In the genomic region with DNA sequence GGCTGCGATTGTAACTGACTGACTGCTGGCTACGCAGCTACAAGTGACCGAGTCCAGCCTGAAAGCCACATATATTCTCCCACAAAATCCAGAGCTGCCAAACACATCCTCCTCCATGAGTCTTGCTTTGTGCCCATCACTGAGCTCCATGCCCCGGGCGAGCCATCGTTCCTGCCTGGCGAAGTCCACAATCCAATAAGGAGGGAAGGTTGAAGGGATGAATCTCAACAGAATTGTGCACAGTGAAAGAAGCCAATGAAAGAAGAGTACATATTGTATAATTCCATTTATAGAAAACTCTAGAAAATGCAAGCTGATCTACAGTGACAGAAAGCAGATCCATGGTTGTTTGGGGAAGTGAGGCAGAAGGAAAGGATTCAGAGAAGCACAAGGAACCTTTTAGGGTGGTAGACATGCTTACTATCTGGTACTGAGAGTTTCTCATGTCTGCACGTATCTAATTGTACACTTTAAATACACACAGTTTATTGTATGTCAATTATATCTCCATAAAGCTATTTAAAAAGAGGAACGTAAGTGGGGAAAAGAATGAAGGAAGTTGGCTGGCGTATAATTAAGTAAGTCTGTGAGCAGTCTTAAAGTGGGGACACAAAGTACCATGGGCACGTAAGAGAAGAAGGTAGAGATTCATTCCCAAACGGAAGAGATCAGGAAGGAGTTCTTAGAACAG, we compare ENCODE assay signal across 16 cellular contexts.
DNase-seq lines count a peak whose midpoint lies in the region; ATAC-seq and TF ChIP-seq lines count a peak whose summit lies in the region.
"Had no signal": no experiment of that assay in that cellular context is flagged by ENCODE, and none has a peak within 500 bp of the region (broad histone marks: within the 10 kb centered on the region; RNA-seq: fewer than 3 reads in every experiment).

No MANE protein-coding gene starts in this region.

- H2AFZ ChIP-seq in neuronal stem cell (ENCODE audit: low read length) = peak overlapping the region; percentile 80

- no peak overlapping the region for H3K4me3 ChIP-seq in heart left ventricle
- H3K4me3 ChIP-seq in esophagus muscularis mucosa = no peak overlapping the region
- no peak overlapping the region for H3K4me3 ChIP-seq in neuronal stem cell (ENCODE audit: low read length in 2 of 2)
- no peak overlapping the region for H3K4me3 ChIP-seq in upper lobe of left lung
- H3K4me3 ChIP-seq: A549 had no signal

- ATAC-seq in heart left ventricle = no peak
- ATAC-seq in Right ventricle myocardium inferior = no peak
- no peak for ATAC-seq in upper lobe of left lung (ENCODE audit: low FRiP score in 2 of 2)
- ATAC-seq: A549; activated T-cell treated with anti-CD3 and anti-CD28 coated beads, Interleukin-2, amount 50 U/mL, for 4 hours; effector memory CD8-positive, alpha-beta T cell had no signal

- H3K9ac ChIP-seq in neuronal stem cell (ENCODE audit: low read depth, low read length, poor library complexity) = no peak overlapping the region
- H3K9ac ChIP-seq: KMS-11 had no signal

- H2BK5ac ChIP-seq in neuronal stem cell (ENCODE audit: low read length) = no peak overlapping the region

- no peak overlapping the region for H2BK12ac ChIP-seq in neuronal stem cell (ENCODE audit: low read length)

- TF ChIP-seq EP300 in esophagus muscularis mucosa (IDR thresholded peaks at IDR 0.05) (no peak), upper lobe of left lung (IDR thresholded peaks at IDR 0.05) (peak in 1 of 4 donors; percentile 95)

- H3K36me3 ChIP-seq in heart left ventricle = no peaks in the 10 kb centered on the region
- no peaks in the 10 kb centered on the region for H3K36me3 ChIP-seq in esophagus muscularis mucosa
- H3K36me3 ChIP-seq in neuronal stem cell (replicated peaks in 1 of 2; ENCODE audit: control insufficient read depth in 2 of 2, insufficient read depth in 2 of 2, low read length in 2 of 2) = no peaks in the 10 kb centered on the region
- no peaks in the 10 kb centered on the region for H3K36me3 ChIP-seq in upper lobe of left lung

- H3K9me3 ChIP-seq in heart left ventricle = no peaks in the 10 kb centered on the region
- H3K9me3 ChIP-seq in esophagus muscularis mucosa = no peaks in the 10 kb centered on the region
- no peaks in the 10 kb centered on the region for H3K9me3 ChIP-seq in neuronal stem cell (replicated peaks in 1 of 2; ENCODE audit: control insufficient read depth in 2 of 2, insufficient read depth in 1 of 2, low read depth in 1 of 2, low read length in 2 of 2)
- no peaks in the 10 kb centered on the region for H3K9me3 ChIP-seq in upper lobe of left lung
- H3K9me3 ChIP-seq: A549 had no signal

- H2BK15ac ChIP-seq in neuronal stem cell (ENCODE audit: low read length) = no peak overlapping the region

- no peak overlapping the region for H4K8ac ChIP-seq in neuronal stem cell (ENCODE audit: low read depth, low read length)

- TF ChIP-seq POLR2A in heart left ventricle (IDR thresholded peaks at IDR 0.05) (no peak), esophagus muscularis mucosa (IDR thresholded peaks at IDR 0.05; ENCODE audit: low read depth) (no peak), upper lobe of left lung (IDR thresholded peaks at IDR 0.05) (no peak)

- H3K4me1 ChIP-seq in heart left ventricle (peaks cover 9 to 83% (median 59%) of the 10 kb centered on the region in 12 donors), esophagus muscularis mucosa (peaks cover 59 to 69% (median 64%) of the 10 kb centered on the region in 4 donors), neuronal stem cell (ENCODE audit: control insufficient read depth in 2 of 2, insufficient read depth in 1 of 2, low read depth in 1 of 2, low read length in 2 of 2) (peaks cover 0 to 8% of the 10 kb centered on the region in 2 donors), upper lobe of left lung (peaks cover 65 to 89% (median 81%) of the 10 kb centered on the region in 4 donors)

- DNase-seq in heart left ventricle (no peak), Right ventricle myocardium inferior (ENCODE audit: missing footprints) (no peak), esophagus muscularis mucosa (ENCODE audit: extremely low spot score) (peak; percentile 77), neuronal stem cell (ENCODE audit: low spot score) (no peak), upper lobe of left lung (peak in 1 of 2 donors; percentile 26), GM19238 (ENCODE audit: insufficient read length, low spot score) (no peak), head of caudate nucleus (no peak)
- DNase-seq in activated CD4-positive, alpha-beta T cell treated with anti-CD3 and anti-CD28 coated beads for 1 hour = no peak
- DNase-seq: activated CD4-positive, CD25-positive, alpha-beta regulatory T cell treated with anti-CD3 and anti-CD28 coated beads, Interleukin-2, amount 50 U/mL, for 72 hours; activated T-cell treated with anti-CD3 and anti-CD28 coated beads, Interleukin-2, amount 50 U/mL, for 4 hours; effector memory CD8-positive, alpha-beta T cell; NCI-H2029 treated with DMSO at 0.1 percent for 48 hours; NK-92 treated with Interleukin-12 subunit alpha and Interleukin-12 subunit beta, amount 100 ng/mL, for 24 hours; SW 1271 had no signal

- H2AK5ac ChIP-seq in neuronal stem cell (ENCODE audit: low read depth, low read length) = no peak overlapping the region

- no peaks in the 10 kb centered on the region for H3K79me1 ChIP-seq in neuronal stem cell (ENCODE audit: low read depth, low read length)

- H3K27me3 ChIP-seq in heart left ventricle (no peaks in the 10 kb centered on the region), esophagus muscularis mucosa (no peaks in the 10 kb centered on the region), neuronal stem cell (ENCODE audit: control insufficient read depth in 3 of 3, insufficient read depth in 3 of 3, low read depth in 1 of 3, low read length in 3 of 3) (peaks cover 0 to 1% (median 0%) of the 10 kb centered on the region in 3 experiments), upper lobe of left lung (no peaks in the 10 kb centered on the region)

- H2BK120ac ChIP-seq in neuronal stem cell (ENCODE audit: low read depth, low read length) = no peak overlapping the region

- 75 to 80% (median 77%) methylated on average over 12 of the region's 12 CpGs for WGBS in heart left ventricle, 4 donors
- 75% methylated on average over 12 of the region's 12 CpGs for WGBS in esophagus muscularis mucosa
- 100% methylated on average over 2 of the region's 12 CpGs; no CpG with 5 or more reads in 1 of the 2 donors for WGBS in neuronal stem cell (ENCODE audit: extremely low coverage in 2 of 2, insufficient read length in 2 of 2, insufficient replicate concordance in 1 of 2), 2 donors
- 58 to 74% methylated on average over 12 of the region's 12 CpGs for WGBS in upper lobe of left lung, 2 donors

- H3K18ac ChIP-seq in neuronal stem cell (ENCODE audit: low read length) = no peak overlapping the region

- no peak overlapping the region for H4K91ac ChIP-seq in neuronal stem cell (ENCODE audit: low read depth, low read length, poor library complexity)

- H3K14ac ChIP-seq in neuronal stem cell (ENCODE audit: low read length) = no peak overlapping the region

- intact Hi-C loops in heart left ventricle (cut with DNase I) = loop anchor here (5.0 to 10.0 kb wide), 21 partner anchors 82 to 855 kb away; partner anchors contain the start of genes FGGY (in 8 of the 10) and JUN (in 5 of the 10)
- intact Hi-C loops in Right ventricle myocardium inferior (cut with DNase I) = loop anchor here (2.0 to 5.0 kb wide), 6 partner anchors 115 to 858 kb away; partner anchors contain the start of genes FGGY and JUN
- intact Hi-C loops in esophagus muscularis mucosa (cut with DNase I) = loop anchor here (5.0 to 10.0 kb wide), 2 partner anchors 112 to 795 kb away; no protein-coding TSS in a partner anchor
- intact Hi-C loops in head of caudate nucleus (cut with DNase I) = no loop called here

- no peak overlapping the region for H3K23ac ChIP-seq in neuronal stem cell (ENCODE audit: low read depth, low read length, poor library complexity)

- H3K27ac ChIP-seq in heart left ventricle = peak overlapping the region; percentile 58 to 97 (median 78)
- peak overlapping the region; percentile 45 to 56 (median 48) for H3K27ac ChIP-seq in esophagus muscularis mucosa (replicated peaks in 1 of 4)
- H3K27ac ChIP-seq in neuronal stem cell (replicated peaks; ENCODE audit: low read length) = no peak overlapping the region
- H3K27ac ChIP-seq in upper lobe of left lung = peak overlapping the region; percentile 59 to 83 (median 80)
- H3K27ac ChIP-seq: KMS-11 had no signal

- H3K4ac ChIP-seq in neuronal stem cell (ENCODE audit: low read length) = no peak overlapping the region

- H3K4me2 ChIP-seq in neuronal stem cell (ENCODE audit: insufficient read depth, low read length, poor library complexity, severe bottlenecking) = no peak overlapping the region
- H3K4me2 ChIP-seq: A549, KMS-11 had no signal

- TF ChIP-seq CTCF in heart left ventricle (IDR thresholded peaks at IDR 0.05) (no peak), esophagus muscularis mucosa (IDR thresholded peaks at IDR 0.05) (no peak), upper lobe of left lung (IDR thresholded peaks at IDR 0.05) (no peak)
